ENCODE assay signal across 1 cellular context in the genomic region with DNA sequence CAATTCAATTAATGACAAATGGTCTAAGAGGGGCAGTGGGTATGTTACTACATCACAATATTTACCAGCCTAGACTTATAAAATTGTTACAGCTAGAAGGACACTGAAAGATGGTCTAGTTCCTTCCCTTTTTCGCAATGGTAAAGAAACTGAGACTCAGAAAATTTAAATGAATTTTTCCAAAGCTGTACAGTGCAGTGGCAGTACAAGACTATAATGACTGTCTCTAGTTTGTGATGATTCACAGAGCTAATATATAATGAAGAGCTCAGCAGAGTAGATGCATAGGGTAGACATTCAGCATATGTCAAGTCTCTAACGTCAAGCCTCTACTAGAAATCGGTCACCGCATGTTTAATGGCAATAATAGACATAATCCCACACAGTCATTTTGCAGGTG.
TF ChIP-seq lines count a peak whose summit lies in the region.

No MANE protein-coding gene starts in this region.

TF ChIP-seq in SK-N-SH, 30 proteins besides CTCF, POLR2A, EP300 and RAD21 (continued from another document):
- TF ChIP-seq FOXM1 (IDR thresholded peaks at IDR 0.05; ENCODE audit: low read depth) (no peak), TCF12 (IDR thresholded peaks at IDR 0.05) (no peak), FOXJ3 (CRISPR knock-in tag; IDR thresholded peaks at IDR 0.05) (no peak)
TF ChIP-seq in SK-N-SH: peak in this region for 0.
